In the genomic region with DNA sequence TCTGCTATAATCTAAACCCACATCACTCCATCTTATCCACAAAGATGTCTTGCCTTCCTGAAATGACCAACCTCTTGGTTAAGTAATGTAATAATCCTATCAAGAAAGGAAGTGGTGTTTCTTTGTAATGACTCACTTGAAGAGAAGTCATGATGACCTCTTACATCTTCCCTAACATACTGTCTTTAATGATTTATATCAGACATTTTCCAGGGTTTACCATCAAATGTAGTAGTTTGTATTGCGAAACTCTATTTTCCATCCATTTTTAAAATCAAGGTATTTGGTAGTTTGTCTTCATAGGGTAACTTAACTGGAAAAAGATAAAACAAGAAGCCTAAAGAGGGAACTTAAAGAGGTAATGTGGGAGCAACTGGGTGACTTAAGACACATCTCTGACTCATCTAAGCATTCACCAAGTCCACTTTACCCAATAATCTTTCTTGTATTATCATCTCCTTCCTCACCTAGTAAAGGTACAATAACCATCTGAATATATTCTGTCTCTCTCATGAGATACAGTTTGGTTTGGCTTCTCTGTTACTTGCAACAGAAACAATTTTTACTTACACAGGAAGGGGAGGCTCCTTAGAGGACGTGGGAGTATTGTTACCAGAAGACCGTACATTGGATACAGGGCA, we compare ENCODE assay signal across 8 cellular contexts. TPM values are rescaled to one million over a fixed set of nuclear protein-coding genes. Genes with fewer than 3 reads are reported as not detected.
DNase-seq lines count a peak whose midpoint lies in the region; ATAC-seq and TF ChIP-seq lines count a peak whose summit lies in the region.

No MANE protein-coding gene starts in this region.

- POLR2A ChIA-PET in activated naive CD8-positive, alpha-beta T cell treated with anti-CD3 and anti-CD28 coated beads, Interleukin-2, amount 10 ng/mL, durations not matched to agents 7 days and 5 days (lab: Charles Lee): no interaction called here

- no peak overlapping the region for H3K27ac ChIP-seq in Karpas-422 (ENCODE audit: low read length)
- peak overlapping the region; percentile 6 for H3K27ac ChIP-seq in upper lobe of right lung

- peaks cover 38% of the 10 kb centered on the region for H3K4me1 Mint-ChIP-seq in activated naive CD4-positive, alpha-beta T cell treated with anti-CD3 and anti-CD28 coated beads for 36 hours (ENCODE audit: low read depth)
- H3K4me1 Mint-ChIP-seq in activated naive CD8-positive, alpha-beta T cell treated with anti-CD3 and anti-CD28 coated beads, Interleukin-2, amount 10 ng/mL, durations not matched to agents 7 days and 5 days: peaks cover 26% of the 10 kb centered on the region

- no peak overlapping the region for H3K4me2 ChIP-seq in Karpas-422 (ENCODE audit: low read depth, low read length, poor library complexity, severe bottlenecking)

- peak overlapping the region; percentile 58; the same call in 1 of the 2 replicates for H2AFZ ChIP-seq in Karpas-422 (ENCODE audit: low read length)

- H3K4me1 ChIP-seq in Karpas-422 (ENCODE audit: low read length): peaks cover 13% of the 10 kb centered on the region
- peaks cover 23% of the 10 kb centered on the region for H3K4me1 ChIP-seq in upper lobe of right lung

- no peak overlapping the region for H3K4me3 Mint-ChIP-seq in activated naive CD4-positive, alpha-beta T cell treated with anti-CD3 and anti-CD28 coated beads for 36 hours
- no peak overlapping the region for H3K4me3 Mint-ChIP-seq in activated naive CD8-positive, alpha-beta T cell treated with anti-CD3 and anti-CD28 coated beads, Interleukin-2, amount 10 ng/mL, durations not matched to agents 7 days and 5 days

- H3K79me2 ChIP-seq in Karpas-422 (ENCODE audit: low read length): no peaks in the 10 kb centered on the region

- H3K9me3 Mint-ChIP-seq in activated naive CD4-positive, alpha-beta T cell treated with anti-CD3 and anti-CD28 coated beads, Interleukin-2, amount 50 U/mL, for 72 hours: no peaks in the 10 kb centered on the region
- no peaks in the 10 kb centered on the region for H3K9me3 Mint-ChIP-seq in activated naive CD4-positive, alpha-beta T cell treated with anti-CD3 and anti-CD28 coated beads for 36 hours
- no peaks in the 10 kb centered on the region for H3K9me3 Mint-ChIP-seq in activated naive CD8-positive, alpha-beta T cell treated with anti-CD3 and anti-CD28 coated beads, Interleukin-2, amount 10 ng/mL, durations not matched to agents 7 days and 5 days

- ATAC-seq in activated naive CD4-positive, alpha-beta T cell treated with anti-CD3 and anti-CD28 coated beads, Interleukin-2, amount 50 U/mL, for 72 hours: peak; percentile 77 to 83
- ATAC-seq in activated naive CD8-positive, alpha-beta T cell treated with anti-CD3 and anti-CD28 coated beads, Interleukin-2, amount 10 ng/mL, durations not matched to agents 7 days and 5 days (ENCODE audit: low read depth): peak; percentile 73
- ATAC-seq in upper lobe of right lung: peak; percentile 63
- no peak for ATAC-seq in HG03520 (IDR thresholded peaks at IDR 0.05; ENCODE audit: unreplicated experiment)

- no peak for DNase-seq in activated naive CD4-positive, alpha-beta T cell treated with anti-CD3 and anti-CD28 coated beads, Interleukin-2, amount 50 U/mL, for 72 hours (ENCODE audit: low spot score in 2 of 2)
- no peak for DNase-seq in activated naive CD4-positive, alpha-beta T cell treated with anti-CD3 and anti-CD28 coated beads for 36 hours
- DNase-seq in Karpas-422 (no peak), upper lobe of right lung (no peak), DMS79 (lab: John Stamatoyannopoulos, UW) (no peak), cerebellum (ENCODE audit: low spot score) (no peak)
- DNase-seq in activated naive CD8-positive, alpha-beta T cell treated with anti-CD3 and anti-CD28 coated beads, Interleukin-2, amount 10 ng/mL, durations not matched to agents 7 days and 5 days: no peak

- H3K9me3 ChIP-seq in Karpas-422 (ENCODE audit: low read length) (no peaks in the 10 kb centered on the region), upper lobe of right lung (no peaks in the 10 kb centered on the region)

- H3K36me3 ChIP-seq in Karpas-422 (ENCODE audit: insufficient read depth, low read length) (no peaks in the 10 kb centered on the region), upper lobe of right lung (no peaks in the 10 kb centered on the region)

- CTCF ChIA-PET in activated naive CD4-positive, alpha-beta T cell treated with anti-CD3 and anti-CD28 coated beads for 36 hours (lab: Charles Lee): no interaction called here

- no peak overlapping the region for H3K9ac ChIP-seq in Karpas-422 (ENCODE audit: low read length)

- H3K27me3 ChIP-seq in Karpas-422 (ENCODE audit: low read length) (0 out of 2 replicates have a peak, but pooled peaks cover 2% of the 10 kb centered on the region), upper lobe of right lung (no peaks in the 10 kb centered on the region)

- H3K4me3 ChIP-seq in Karpas-422 (ENCODE audit: low read length) (no peak overlapping the region), upper lobe of right lung (no peak overlapping the region)

- TF ChIP-seq CTCF in upper lobe of right lung (IDR thresholded peaks at IDR 0.05): no peak

- H3K27me3 Mint-ChIP-seq in activated naive CD4-positive, alpha-beta T cell treated with anti-CD3 and anti-CD28 coated beads for 36 hours (ENCODE audit: low read depth): no peaks in the 10 kb centered on the region
- H3K27me3 Mint-ChIP-seq in activated naive CD8-positive, alpha-beta T cell treated with anti-CD3 and anti-CD28 coated beads, Interleukin-2, amount 10 ng/mL, durations not matched to agents 7 days and 5 days: no peaks in the 10 kb centered on the region

- no peaks in the 10 kb centered on the region for H4K20me1 ChIP-seq in Karpas-422 (ENCODE audit: insufficient read depth, low read depth, low read length)

- intact Hi-C loops in activated naive CD4-positive, alpha-beta T cell treated with anti-CD3 and anti-CD28 coated beads for 36 hours (cut with micrococcal nuclease): loop anchor here (5.0 to 10.0 kb wide), 2 partner anchors 151 to 1878 kb away; no protein-coding TSS in a partner anchor
- intact Hi-C loops in upper lobe of right lung (cut with DNase I): no loop called here

- no peaks in the 10 kb centered on the region for H3K9me2 ChIP-seq in Karpas-422 (replicated peaks; ENCODE audit: insufficient read depth, low read length)

- H3K27ac Mint-ChIP-seq in activated naive CD4-positive, alpha-beta T cell treated with anti-CD3 and anti-CD28 coated beads, Interleukin-2, amount 50 U/mL, for 72 hours: peak overlapping the region in 1 of 2 donors; percentile 44
- H3K27ac Mint-ChIP-seq in activated naive CD4-positive, alpha-beta T cell treated with anti-CD3 and anti-CD28 coated beads for 36 hours: no peak overlapping the region
- H3K27ac Mint-ChIP-seq in activated naive CD8-positive, alpha-beta T cell treated with anti-CD3 and anti-CD28 coated beads, Interleukin-2, amount 10 ng/mL, durations not matched to agents 7 days and 5 days: peak overlapping the region; percentile 10

- no peaks in the 10 kb centered on the region for H3K36me3 Mint-ChIP-seq in activated naive CD4-positive, alpha-beta T cell treated with anti-CD3 and anti-CD28 coated beads, Interleukin-2, amount 50 U/mL, for 72 hours
- no peaks in the 10 kb centered on the region for H3K36me3 Mint-ChIP-seq in activated naive CD4-positive, alpha-beta T cell treated with anti-CD3 and anti-CD28 coated beads for 36 hours (ENCODE audit: low read depth)
- no peaks in the 10 kb centered on the region for H3K36me3 Mint-ChIP-seq in activated naive CD8-positive, alpha-beta T cell treated with anti-CD3 and anti-CD28 coated beads, Interleukin-2, amount 10 ng/mL, durations not matched to agents 7 days and 5 days

RNA-seq across cellular contexts. Expression of a gene that starts 5.7 kb away (rescaled TPM):
- 10 to 100 TPM; 15.2 to 30.9 TPM for total RNA-seq in activated naive CD4-positive, alpha-beta T cell treated with anti-CD3 and anti-CD28 coated beads, Interleukin-2, amount 50 U/mL, for 72 hours
- total RNA-seq in activated naive CD4-positive, alpha-beta T cell treated with anti-CD3 and anti-CD28 coated beads for 36 hours: 10 to 100 TPM; 16.7 to 17.2 TPM
- total RNA-seq in Karpas-422 (2014; rRNA removed; shearing (Covaris generic); ENCODE audit: low replicate concordance): 12.8 and 24.7 TPM in 2 replicates
- 10 to 100 TPM; 21.3 to 25.5 TPM for total RNA-seq in activated naive CD8-positive, alpha-beta T cell treated with anti-CD3 and anti-CD28 coated beads, Interleukin-2, amount 10 ng/mL, durations not matched to agents 7 days and 5 days
- 20.9 TPM for total RNA-seq in upper lobe of right lung
- 62.7 TPM for total RNA-seq in cerebellum

RNA-seq across cellular contexts. Expression of a gene that starts 41.7 kb away (rescaled TPM):
- 10 to 100 TPM; 15.4 to 31.2 TPM for total RNA-seq in activated naive CD4-positive, alpha-beta T cell treated with anti-CD3 and anti-CD28 coated beads, Interleukin-2, amount 50 U/mL, for 72 hours
- 10 to 100 TPM; 21.0 to 23.8 TPM for total RNA-seq in activated naive CD4-positive, alpha-beta T cell treated with anti-CD3 and anti-CD28 coated beads for 36 hours
- total RNA-seq in Karpas-422 (2014; rRNA removed; shearing (Covaris generic); ENCODE audit: low replicate concordance): 16.9 and 32.3 TPM in 2 replicates
- 10 to 100 TPM; 26.5 to 28.3 TPM for total RNA-seq in activated naive CD8-positive, alpha-beta T cell treated with anti-CD3 and anti-CD28 coated beads, Interleukin-2, amount 10 ng/mL, durations not matched to agents 7 days and 5 days
- total RNA-seq in upper lobe of right lung (13.2 TPM), cerebellum (30.4 TPM)
